ENCODE assay signal across 39 cellular contexts in the genomic region with DNA sequence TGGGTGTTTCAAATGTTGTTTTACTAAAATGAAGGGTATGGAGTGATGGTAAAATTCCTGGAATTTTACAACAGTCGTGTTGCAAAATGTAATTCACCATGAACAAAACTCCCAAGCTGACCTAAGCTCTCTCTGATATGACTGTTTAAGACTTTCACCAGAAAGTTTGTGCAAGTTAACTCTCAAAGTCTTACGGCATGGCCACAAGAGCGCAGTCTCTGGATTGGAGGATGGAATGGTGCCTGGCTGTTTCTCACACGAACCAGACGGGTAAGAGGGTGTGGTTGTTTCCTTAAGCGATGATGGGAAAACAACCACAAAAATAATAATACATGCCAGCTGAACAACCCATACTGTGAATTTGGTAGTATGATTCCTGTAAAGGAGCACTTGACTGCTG.
"Had no signal": no experiment of that assay in that cellular context is flagged by ENCODE, and none has a peak within 500 bp of the region (broad histone marks: within the 10 kb centered on the region; RNA-seq: fewer than 3 reads in every experiment).

No MANE protein-coding gene starts in this region.

- H3K4me3 ChIP-seq: MG63, Peyer's patch had no signal

- H3K4me1 ChIP-seq: Peyer's patch had no signal

- ATAC-seq: activated CD8-positive, alpha-beta memory T cell treated with anti-CD3 and anti-CD28 coated beads, Interleukin-2, amount 10 ng/mL, durations not matched to agents 7 days and 5 days; activated naive CD8-positive, alpha-beta T cell treated with anti-CD3 and anti-CD28 coated beads, Interleukin-2, amount 50 U/mL, for 24 hours; PC-3; SK-N-SH treated with all-trans-retinoic acid at 6 μM for 48 hours had no signal

- H3K27me3 ChIP-seq: brain microvascular endothelial cell, MG63, Peyer's patch had no signal

- H3K27ac ChIP-seq: brain microvascular endothelial cell, Peyer's patch, VCaP had no signal

- DNase-seq: activated B cell treated with CpG ODN at 0.5 μM for 24 hours; activated CD4-positive, alpha-beta memory T cell treated with anti-CD3 and anti-CD28 coated beads, Interleukin-2, amount 10 ng/mL, durations not matched to agents 7 days and 5 days; activated CD4-positive, alpha-beta T cell treated with anti-CD3 and anti-CD28 coated beads for 4 hours; activated CD4-positive, alpha-beta T cell treated with anti-CD3 and anti-CD28 coated beads, Interleukin-2, amount 50 U/mL, for 1 hour; activated CD4-positive, CD25-positive, alpha-beta regulatory T cell treated with anti-CD3 and anti-CD28 coated beads, Interleukin-2, amount 50 U/mL, for 72 hours; activated CD8-positive, alpha-beta memory T cell treated with anti-CD3 and anti-CD28 coated beads for 24 hours; activated CD8-positive, alpha-beta memory T cell treated with anti-CD3 and anti-CD28 coated beads, Interleukin-2, amount 10 ng/mL, durations not matched to agents 7 days and 5 days; activated CD8-positive, alpha-beta memory T cell treated with anti-CD3 and anti-CD28 coated beads, Interleukin-2, amount 50 U/mL, for 48 hours; activated effector memory CD4-positive, alpha-beta T cell treated with Interleukin-2 at 50 U/mL for 16 hours; activated naive CD4-positive, alpha-beta T cell treated with anti-CD3 and anti-CD28 coated beads, Interleukin-2, amount 10 ng/mL, durations not matched to agents 7 days and 5 days; activated naive CD8-positive, alpha-beta T cell treated with anti-CD3 and anti-CD28 coated beads, Interleukin-2, amount 50 U/mL, for 24 hours; activated T-cell treated with anti-CD3 and anti-CD28 coated beads, Interleukin-2, amount 50 U/mL, for 48 hours; amniotic stem cell; aorta; brain microvascular endothelial cell; central memory CD4-positive, alpha-beta T cell; Kasumi-1; MG63; NCI-H1048; NCI-H1105 treated with DMSO at 0.1 percent for 48 hours; NCI-H1436; NCI-H1694; NCI-H1930; NCI-H2081 treated with DMSO at 0.1 percent for 48 hours; NCI-H226; NCI-H446 treated with DMSO at 0.1 percent for 48 hours; NCI-H524; NCI-H69; NK-92 treated with Interleukin-12 subunit alpha and Interleukin-12 subunit beta, amount 100 ng/mL, for 24 hours; PC-3; Peyer's patch; RPMI8226; SHP77 treated with DMSO at 0.1 percent for 48 hours; SW 1271; T-helper 1 cell; T-helper 2 cell; T-helper 9 cell had no signal

- H3K9me3 ChIP-seq: MG63, Peyer's patch had no signal

- H3K36me3 ChIP-seq: brain microvascular endothelial cell, MG63, Peyer's patch had no signal
